8 cellular contexts compared by ENCODE assay signal in the genomic region with DNA sequence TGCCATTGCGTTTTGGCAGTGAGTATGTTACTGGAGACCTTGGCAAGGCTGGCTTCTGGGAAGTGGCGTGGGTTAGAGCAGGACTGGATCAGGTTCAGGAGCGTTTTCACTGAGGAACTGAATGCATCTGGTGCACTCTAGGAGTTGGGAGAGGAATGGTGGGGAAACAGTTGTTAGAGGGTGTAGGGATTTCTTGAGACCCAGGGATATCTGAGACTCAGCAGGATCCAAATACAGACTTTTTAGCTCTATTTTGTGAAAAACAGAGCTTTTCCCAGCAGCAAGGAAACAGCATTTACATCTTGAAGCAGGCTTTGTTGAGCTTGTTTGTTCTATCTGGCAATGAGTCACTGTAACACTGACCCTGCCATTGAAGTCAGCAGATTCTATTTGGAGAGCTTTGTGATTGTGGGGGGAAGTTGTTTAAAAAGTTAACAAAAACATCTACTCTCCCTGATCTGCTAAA. TPM values are rescaled to one million over a fixed set of nuclear protein-coding genes. Genes with fewer than 3 reads are reported as not detected.
DNase-seq lines count a peak whose midpoint lies in the region; ATAC-seq and TF ChIP-seq lines count a peak whose summit lies in the region.

No MANE protein-coding gene starts in this region.

- H3K9ac ChIP-seq in endodermal cell (ENCODE audit: extremely low read depth, low read length, poor library complexity, severe bottlenecking), result no peak overlapping the region

- no peaks in the 10 kb centered on the region for H3K27me3 ChIP-seq in endodermal cell (ENCODE audit: control insufficient read depth, insufficient read depth, low read length, poor library complexity, severe bottlenecking)
- H3K27me3 ChIP-seq in lower lobe of right lung (ENCODE audit: low read depth), result no peaks in the 10 kb centered on the region

- H3K9me3 ChIP-seq in endodermal cell (ENCODE audit: control insufficient read depth, low read length) (no peaks in the 10 kb centered on the region), lower lobe of right lung (no peaks in the 10 kb centered on the region)

- no peaks in the 10 kb centered on the region for H3K9me3 Mint-ChIP-seq in endodermal cell

- H3K36me3 ChIP-seq in endodermal cell (ENCODE audit: control insufficient read depth, insufficient read depth, low read length) (no peaks in the 10 kb centered on the region), lower lobe of right lung (no peaks in the 10 kb centered on the region)

- DNase-seq in NCI-H1092 (lab: John Stamatoyannopoulos, UW) (peak; percentile 30), endodermal cell (peak; percentile 48), lower lobe of right lung (peak; percentile 45), superior temporal gyrus (ENCODE audit: extremely low spot score) (peak; percentile 19), RWPE1 (ENCODE audit: low spot score) (no peak), UCSD-AML1 (lab: John Stamatoyannopoulos, UW; ENCODE audit: unreplicated experiment) (no peak), GM10248 (ENCODE audit: extremely low spot score) (no peak)

- 17 to 48% methylated on average over 1 to 3 of the region's 3 CpGs for WGBS in endodermal cell (ENCODE audit: insufficient coverage in 1 of 2, insufficient read length in 1 of 2), 2 experiments

- peak overlapping the region; percentile 1 for H3K4me3 ChIP-seq in endodermal cell (ENCODE audit: low read length)
- no peak overlapping the region for H3K4me3 ChIP-seq in lower lobe of right lung

- H3K27ac Mint-ChIP-seq in endodermal cell, result peak overlapping the region; percentile 92

- intact Hi-C loops in lower lobe of right lung (cut with DNase I), result no loop called here

- peaks cover 7% of the 10 kb centered on the region for H3K4me1 ChIP-seq in endodermal cell (ENCODE audit: control insufficient read depth, insufficient read depth, low read length)
- H3K4me1 ChIP-seq in lower lobe of right lung, result peaks cover 10% of the 10 kb centered on the region

- POLR2A ChIA-PET in RWPE1 (lab: Yijun Ruan, JAX; ENCODE audit: low non-redundant PET) (no interaction called here), GM10248 (lab: Yijun Ruan, JAX) (no interaction called here)

- peaks cover 29% of the 10 kb centered on the region for H3K4me1 Mint-ChIP-seq in endodermal cell

- H3K27me3 Mint-ChIP-seq in endodermal cell (ENCODE audit: insufficient read depth), result no peaks in the 10 kb centered on the region

- H3K27ac ChIP-seq in endodermal cell (ENCODE audit: low read depth, low read length), result peak overlapping the region; percentile 13
- no peak overlapping the region for H3K27ac ChIP-seq in lower lobe of right lung
- no peak overlapping the region for H3K27ac ChIP-seq in RWPE1

- no peaks in the 10 kb centered on the region for H3K36me3 Mint-ChIP-seq in endodermal cell (ENCODE audit: low read depth)

- CTCF ChIA-PET in RWPE1 (lab: Yijun Ruan, JAX) (no interaction called here), GM10248 (lab: Yijun Ruan, JAX) (interaction anchor here (1.2 to 2.6 kb wide), 5 partner anchors 9 to 257 kb away, joined by 3 to 7 read pairs (median 3); no protein-coding TSS in a partner anchor)

- no peak overlapping the region for H3K4me3 Mint-ChIP-seq in endodermal cell

- TF ChIP-seq CTCF in endodermal cell (conservative IDR thresholded peaks at IDR 0.05) (no peak), lower lobe of right lung (IDR thresholded peaks at IDR 0.05) (no peak), RWPE1 (conservative IDR thresholded peaks at IDR 0.05; ENCODE audit: low read depth) (no peak), GM10248 (IDR thresholded peaks at IDR 0.05; ENCODE audit: control extremely low read depth, extremely low read depth, low read depth, missing control alignments) (no peak)

- ATAC-seq in lower lobe of right lung, result peak; percentile 81 to 90
- ATAC-seq in GM21447 (IDR thresholded peaks at IDR 0.05; ENCODE audit: unreplicated experiment), result no peak

RNA-seq across cellular contexts. Expression of gene NRIP1, which starts 56.9 kb away (rescaled TPM):
- total RNA-seq in endodermal cell, result 10 to 100 TPM; 29.9 to 35.9 TPM
- 38.8 TPM for polyA plus RNA-seq in endodermal cell (2013, experiment 1 of 2)
- polyA plus RNA-seq in endodermal cell (2013, experiment 2 of 2), result 43.3 TPM
- total RNA-seq in lower lobe of right lung, result 60.0 TPM

Comparison
In these comparisons a context has a peak if more than half of its experiments do, and no peak if none do; other contexts are left out.
1. DNase-seq: peak in NCI-H1092 (single experiment), endodermal cell (single experiment), lower lobe of right lung (single experiment) and superior temporal gyrus (single experiment); none in RWPE1 (single experiment), UCSD-AML1 (single experiment) and GM10248 (single experiment).